In genomic region chr2:160592401-160592800, GRCh38 we compare ENCODE assay signal across 23 cellular contexts.
DNase-seq lines count a peak whose midpoint lies in the region; ATAC-seq, FAIRE-seq and TF ChIP-seq lines count a peak whose summit lies in the region.
"Had no signal": no experiment of that assay in that cellular context is flagged by ENCODE, and none has a peak within 500 bp of the region (broad histone marks: within the 10 kb centered on the region; RNA-seq: fewer than 3 reads in every experiment).

No MANE protein-coding gene starts in this region.

- H3K4me3 Mint-ChIP-seq in astrocyte (ENCODE audit: unreplicated experiment), result no peak overlapping the region
- H3K4me3 Mint-ChIP-seq: CD14-positive monocyte; CD4-positive, alpha-beta memory T cell had no signal

- ATAC-seq in HG03521 (IDR thresholded peaks at IDR 0.05; ENCODE audit: unreplicated experiment) (no peak), HG02970 (IDR thresholded peaks at IDR 0.05; ENCODE audit: low FRiP score, unreplicated experiment) (no peak)

- no peaks in the 10 kb centered on the region for H3K27me3 Mint-ChIP-seq in astrocyte (ENCODE audit: low read depth, unreplicated experiment)

- H3K79me2 ChIP-seq in astrocyte (ENCODE audit: insufficient read depth, low read length), result no peaks in the 10 kb centered on the region

- DNase-seq in astrocyte (ENCODE audit: low read depth) (no peak), fibroblast of gingiva (ENCODE audit: low read depth) (peak; percentile 61), fibroblast of villous mesenchyme (ENCODE audit: low read depth) (peak; percentile 71), hypothalamus (lab: John Stamatoyannopoulos, UW) (no peak), DMS114 treated with DMSO at 0.1 percent for 48 hours (lab: John Stamatoyannopoulos, UW; ENCODE audit: unreplicated experiment) (no peak)
- DNase-seq: 8988T; ACHN; BE2C; C1 segment of cervical spinal cord; CD4-positive, alpha-beta memory T cell; CD4-positive, CD25-positive, alpha-beta regulatory T cell; CD8-positive, alpha-beta memory T cell; COR-L47; DMS 273 treated with DMSO at 0.1 percent for 48 hours; DMS79 treated with DMSO at 0.1 percent for 48 hours; GF-D8 had no signal

- H3K4me3 ChIP-seq in astrocyte (ENCODE audit: insufficient read depth, low read depth, low read length), result no peak overlapping the region
- H3K4me3 ChIP-seq in fibroblast of villous mesenchyme (ENCODE audit: low read depth, low read length), result no peak overlapping the region
- H3K4me3 ChIP-seq: BLaER1 had no signal

- H3K9me3 Mint-ChIP-seq in astrocyte (ENCODE audit: unreplicated experiment), result peaks cover 8% of the 10 kb centered on the region

- no peaks in the 10 kb centered on the region for H3K4me1 Mint-ChIP-seq in astrocyte (ENCODE audit: low read depth, unreplicated experiment)

- FAIRE-seq in astrocyte (lab: Jason Lieb, UNC), result peak; percentile 43
- FAIRE-seq: G401.6, GM12891, GM19239 had no signal

- no peak overlapping the region for H2AFZ ChIP-seq in astrocyte (ENCODE audit: low read depth, low read length)

- H3K36me3 ChIP-seq in astrocyte (ENCODE audit: insufficient read depth, low read length), result no peaks in the 10 kb centered on the region
- H3K36me3 ChIP-seq: BE2C, BLaER1 had no signal

- no peak overlapping the region for H3K4me2 ChIP-seq in astrocyte (ENCODE audit: low read length)
- H3K4me2 ChIP-seq: BLaER1 had no signal

- H3K9ac ChIP-seq in astrocyte (ENCODE audit: low read length), result no peak overlapping the region
- H3K9ac ChIP-seq: BLaER1 had no signal

- no peaks in the 10 kb centered on the region for H3K36me3 Mint-ChIP-seq in astrocyte (ENCODE audit: low read depth, unreplicated experiment)
- H3K36me3 Mint-ChIP-seq: CD14-positive monocyte; CD4-positive, alpha-beta memory T cell; CD4-positive, CD25-positive, alpha-beta regulatory T cell had no signal

- no peaks in the 10 kb centered on the region for H4K20me1 ChIP-seq in astrocyte (ENCODE audit: insufficient read depth, low read length)
- H4K20me1 ChIP-seq: BLaER1 had no signal

- no peaks in the 10 kb centered on the region for H3K27me3 ChIP-seq in astrocyte (ENCODE audit: insufficient read depth, low read length)
- H3K27me3 ChIP-seq: BE2C, BLaER1 had no signal

- H3K27ac ChIP-seq in astrocyte (ENCODE audit: low read depth, low read length), result no peak overlapping the region
- H3K27ac ChIP-seq: BLaER1 had no signal

- no peaks in the 10 kb centered on the region for H3K9me3 ChIP-seq in astrocyte (ENCODE audit: insufficient read depth, low read depth, low read length)
- H3K9me3 ChIP-seq: BE2C, BLaER1 had no signal

- TF ChIP-seq CTCF in astrocyte (IDR thresholded peaks at IDR 0.05; ENCODE audit: insufficient read depth, low read depth, low read length) (no peak), fibroblast of villous mesenchyme (IDR thresholded peaks at IDR 0.05; ENCODE audit: insufficient read depth, low read depth, low read length) (no peak)

- no peak overlapping the region for H3K27ac Mint-ChIP-seq in astrocyte (ENCODE audit: unreplicated experiment)
- H3K27ac Mint-ChIP-seq: CD14-positive monocyte; CD4-positive, CD25-positive, alpha-beta regulatory T cell had no signal

- H3K4me1 ChIP-seq in astrocyte (ENCODE audit: insufficient read depth, low read length), result no peaks in the 10 kb centered on the region
- H3K4me1 ChIP-seq: BE2C, BLaER1 had no signal

Comparison
In these comparisons a context has a peak if more than half of its experiments do, and no peak if none do; other contexts are left out.
1. DNase-seq: peak in fibroblast of gingiva (single experiment) and fibroblast of villous mesenchyme (single experiment); none in astrocyte (single experiment), hypothalamus (0 of 51) and DMS114 treated with DMSO at 0.1 percent for 48 hours (single experiment).